9 cellular contexts compared by ENCODE assay signal in the genomic region with DNA sequence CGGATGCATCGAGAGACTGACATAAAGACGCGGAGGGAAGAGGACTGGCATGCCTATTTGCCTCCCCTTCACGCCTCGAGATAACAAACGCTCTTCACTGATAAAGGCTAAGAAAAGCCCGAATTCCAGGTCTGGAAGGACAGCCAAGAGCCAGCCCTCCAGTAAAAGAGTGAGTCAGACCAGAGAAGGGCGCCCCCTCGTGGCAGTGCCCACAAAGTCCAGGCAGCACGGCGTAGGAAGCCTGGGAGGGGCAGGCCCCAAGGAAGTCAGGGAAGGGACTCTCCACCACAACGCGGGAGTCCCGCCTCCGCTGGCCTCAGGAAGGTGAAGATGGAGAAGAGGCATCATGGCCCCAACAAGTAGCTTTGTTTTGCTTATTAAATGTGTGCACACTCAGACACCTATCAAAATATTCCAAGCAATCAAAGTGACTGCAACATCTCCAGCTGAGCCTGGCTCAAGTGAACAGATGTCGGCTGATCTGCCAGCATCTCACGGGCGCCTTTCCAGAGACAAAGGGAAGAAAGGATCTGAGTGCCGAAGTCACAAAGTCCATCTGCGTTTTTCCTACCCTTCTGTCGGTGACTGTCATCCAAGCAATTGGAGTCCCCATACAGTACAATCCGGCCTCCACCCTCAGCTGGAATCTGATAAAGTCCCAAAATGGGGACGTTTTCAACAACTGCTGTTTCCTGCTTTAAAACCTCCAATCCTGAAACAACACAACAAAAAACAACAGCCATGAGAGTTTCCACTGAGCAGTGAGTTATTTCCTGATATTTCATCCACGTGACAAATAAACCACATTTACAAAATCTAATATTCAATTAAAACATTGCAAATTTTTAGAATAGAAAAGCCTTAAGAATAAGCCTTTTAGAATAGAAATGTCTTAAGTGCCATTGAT. TPM values are rescaled to one million over a fixed set of nuclear protein-coding genes. Genes with fewer than 3 reads are reported as not detected.
A peak's percentile ranks its signal among the peaks of the same experiment; 100 is the strongest.
DNase-seq lines count a peak whose midpoint lies in the region; ATAC-seq and TF ChIP-seq lines count a peak whose summit lies in the region.
"Had no signal": no experiment of that assay in that cellular context is flagged by ENCODE, and none has a peak within 500 bp of the region (broad histone marks: within the 10 kb centered on the region; RNA-seq: fewer than 3 reads in every experiment).

No MANE protein-coding gene starts in this region.

- H3K4me1 ChIP-seq in testis = peaks cover 15% of the 10 kb centered on the region

- no peaks in the 10 kb centered on the region for H3K9me3 ChIP-seq in testis

- H3K4me3 ChIP-seq in foreskin fibroblast (ENCODE audit: low read depth in 1 of 2, low read length in 2 of 2) = no peak overlapping the region
- H3K4me3 ChIP-seq in testis = no peak overlapping the region

- TF ChIP-seq POLR2A in testis (IDR thresholded peaks at IDR 0.05) = no peak

- WGBS in testis, 2 donors = 53 to 55% methylated on average over 25 of the region's 25 CpGs

- DNase-seq in COR-L47 (lab: John Stamatoyannopoulos, UW) (peak; percentile 48), HT1080 (ENCODE audit: low read depth) (peak; percentile 81), SHP77 (lab: John Stamatoyannopoulos, UW) (peak; percentile 41 to 59), foreskin fibroblast (peak; percentile 63 to 89), non-pigmented ciliary epithelial cell (ENCODE audit: low read depth) (peak; percentile 26), testis (peak; percentile 93)
- peak; percentile 89 for DNase-seq in activated effector memory CD4-positive, alpha-beta T cell treated with anti-CD3 and anti-CD28 coated beads, Interleukin-2, amount 50 U/mL, for 16 hours

- no peaks in the 10 kb centered on the region for H3K27me3 ChIP-seq in testis

- H3K27ac ChIP-seq in testis = no peak overlapping the region

- no peaks in the 10 kb centered on the region for H3K36me3 ChIP-seq in testis (ENCODE audit: low read depth, missing control alignments)

- ATAC-seq in HG03457 (IDR thresholded peaks at IDR 0.05; ENCODE audit: unreplicated experiment) = no peak

- intact Hi-C loops in testis (cut with DNase I; ENCODE audit: low total_unique reads) = loop anchor here (5.0 kb wide), 1 partner anchor 96 kb away; the partner anchor contains the start of gene NECAB2

- TF ChIP-seq CTCF in foreskin fibroblast (IDR thresholded peaks at IDR 0.05; ENCODE audit: low read depth, low read length) (peak; percentile 95), testis (IDR thresholded peaks at IDR 0.05) (peak; percentile 88 to 89 (median 88))

RNA-seq across cellular contexts. Expression of gene SLC38A8, which starts 20.4 kb away (rescaled TPM):
- not detected in 2 replicates for total RNA-seq in HT1080 (2014; rRNA removed; shearing (Covaris generic))
- polyA plus RNA-seq in HT1080 (2015; cell fraction: cytosol; rRNA removed) = 0.42 TPM in 1 of 2 replicates, not detected in the other
- polyA plus RNA-seq in HT1080 (2015; cell fraction: nucleus; rRNA removed) = not detected in 2 replicates
- under 1 TPM; 0.39 to 0.43 TPM for total RNA-seq in testis
- 0.33 TPM for polyA plus RNA-seq in testis (ENCODE audit: insufficient read depth, low read depth, low replicate concordance)
- total RNA-seq: T-helper 1 cell treated with Interleukin-12 subunit alpha and Interleukin-12 subunit beta and Interleukin-4 antibody, amounts not matched to agents 30 ng/mL and 1 ng/mL, for 36 hours had no signal

RNA-seq across cellular contexts. Expression of gene MBTPS1, which starts 53.8 kb away (rescaled TPM):
- 62.4 and 72.8 TPM in 2 replicates for total RNA-seq in HT1080 (2014; rRNA removed; shearing (Covaris generic))
- 74.2 and 85.7 TPM in 2 replicates for polyA plus RNA-seq in HT1080 (2015; cell fraction: cytosol; rRNA removed)
- 114 and 117 TPM in 2 replicates for polyA plus RNA-seq in HT1080 (2015; cell fraction: nucleus; rRNA removed)
- 100 to 1,000 TPM; 104 to 122 TPM for total RNA-seq in testis
- polyA plus RNA-seq in testis (ENCODE audit: insufficient read depth, low read depth, low replicate concordance) = 59.0 TPM

Comparison
In these comparisons a context has a peak if more than half of its experiments do, and no peak if none do; other contexts are left out.
1. DNase-seq: peak in every context shown above with its lines; median percentile 93 in testis; 89 in activated effector memory CD4-positive, alpha-beta T cell treated with anti-CD3 and anti-CD28 coated beads, Interleukin-2, amount 50 U/mL, for 16 hours; 81 in HT1080; 76 in foreskin fibroblast; 50 in SHP77; 48 in COR-L47; 26 in non-pigmented ciliary epithelial cell.